In the genomic region with DNA sequence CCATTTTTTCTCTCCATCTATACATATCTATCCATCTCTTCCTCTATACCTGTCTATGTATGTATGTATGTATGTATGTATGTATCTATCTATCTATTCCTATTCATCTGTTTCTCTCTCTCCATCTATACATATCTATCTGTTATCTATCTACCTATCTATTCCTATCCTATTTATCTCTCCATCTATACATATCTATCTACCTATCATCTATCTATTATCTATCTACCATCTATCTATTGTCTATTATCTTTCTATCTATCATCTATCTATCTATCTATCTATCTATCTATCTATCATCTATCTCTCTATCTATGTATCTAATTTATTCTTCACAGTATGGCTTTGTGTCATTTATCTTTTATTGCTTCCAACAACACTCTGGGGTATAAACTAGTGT, we compare ENCODE assay signal across 10 cellular contexts.
"Had no signal": no experiment of that assay in that cellular context is flagged by ENCODE, and none has a peak within 500 bp of the region (broad histone marks: within the 10 kb centered on the region; RNA-seq: fewer than 3 reads in every experiment).

No MANE protein-coding gene starts in this region.

- H3K9ac ChIP-seq: KMS-11 had no signal

- FAIRE-seq: HTR-8/SVneo had no signal

- H3K36me3 ChIP-seq: HAP-1 had no signal

- ATAC-seq: GM23338, HCT116 had no signal

- H2AFZ ChIP-seq: GM23338 had no signal

- H3K4me3 ChIP-seq: GM23338, HAP-1 had no signal

- H3K4me1 Mint-ChIP-seq: GM23338 had no signal

- H3K27ac Mint-ChIP-seq: GM23338, HFFc6 had no signal

- H3K9me3 ChIP-seq: HAP-1 had no signal

- H3K27ac ChIP-seq: KMS-11 had no signal

- DNase-seq: H7, HFFc6, IMR-90, Karpas-422, KBM-7 had no signal

- H3K4me2 ChIP-seq: GM23338, KMS-11 had no signal

- H3K4me1 ChIP-seq: HAP-1 had no signal

- H3K4me3 Mint-ChIP-seq: GM23338, HFFc6 had no signal
